ENCODE assay signal across 14 cellular contexts in the genomic region with DNA sequence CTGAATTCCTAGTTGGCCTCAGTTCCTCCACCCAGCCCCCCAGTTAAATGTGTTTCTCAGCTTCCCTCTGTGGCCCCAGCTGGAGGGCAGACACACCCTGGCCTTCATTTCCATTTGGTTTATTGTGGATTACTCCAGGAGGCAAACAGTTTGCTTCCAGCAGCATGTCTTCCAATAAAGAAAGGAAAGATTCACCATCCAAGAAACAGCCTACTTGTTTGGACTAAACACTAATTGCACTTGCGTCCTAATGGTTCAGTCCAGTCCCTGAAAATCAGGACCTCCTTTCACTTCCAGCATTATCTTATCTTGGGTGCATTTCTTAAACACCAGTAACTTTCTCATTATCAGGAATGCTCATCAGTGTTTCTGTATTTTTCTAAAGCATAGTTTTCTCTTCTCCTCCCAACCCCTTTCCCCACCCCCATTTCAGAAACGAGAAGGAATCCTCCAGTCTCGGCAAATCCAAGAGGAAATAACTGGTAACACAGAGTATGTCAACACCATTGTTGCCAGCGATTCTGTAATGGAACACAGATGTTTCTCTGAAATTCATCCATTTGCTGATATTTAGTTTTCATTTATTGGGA.
DNase-seq lines count a peak whose midpoint lies in the region; ATAC-seq and TF ChIP-seq lines count a peak whose summit lies in the region.
"Had no signal": no experiment of that assay in that cellular context is flagged by ENCODE, and none has a peak within 500 bp of the region (broad histone marks: within the 10 kb centered on the region; RNA-seq: fewer than 3 reads in every experiment).

No MANE protein-coding gene starts in this region.

- no peaks in the 10 kb centered on the region for H3K9me3 Mint-ChIP-seq in osteocyte (ENCODE audit: unreplicated experiment)
- H3K9me3 Mint-ChIP-seq in CD8-positive, alpha-beta memory T cell = no peaks in the 10 kb centered on the region
- H3K9me3 Mint-ChIP-seq: IgD-negative memory B cell had no signal

- peaks cover 35% of the 10 kb centered on the region for H3K36me3 Mint-ChIP-seq in osteocyte (ENCODE audit: unreplicated experiment)
- H3K36me3 Mint-ChIP-seq in CD8-positive, alpha-beta memory T cell = no peaks in the 10 kb centered on the region
- H3K36me3 Mint-ChIP-seq: IgD-negative memory B cell had no signal

- no peak overlapping the region for H3K27ac ChIP-seq in CD8-positive, alpha-beta memory T cell (ENCODE audit: low read depth, low read length)

- H3K4me1 Mint-ChIP-seq in osteocyte (ENCODE audit: unreplicated experiment) = peaks cover 37% of the 10 kb centered on the region
- no peaks in the 10 kb centered on the region for H3K4me1 Mint-ChIP-seq in CD8-positive, alpha-beta memory T cell

- no peaks in the 10 kb centered on the region for H3K4me1 ChIP-seq in CD8-positive, alpha-beta memory T cell (ENCODE audit: insufficient read depth, low read length)

- TF ChIP-seq CTCF in fibroblast of pulmonary artery (IDR thresholded peaks at IDR 0.05; ENCODE audit: low read length, missing control alignments) = no peak
- TF ChIP-seq CTCF in osteocyte (IDR thresholded peaks at IDR 0.05) = no peak
- TF ChIP-seq CTCF in omental fat pad (IDR thresholded peaks at IDR 0.05) = no peak

- H3K27me3 ChIP-seq in CD8-positive, alpha-beta memory T cell (ENCODE audit: insufficient read depth, low read length, poor library complexity, severe bottlenecking) = no peaks in the 10 kb centered on the region
- H3K27me3 ChIP-seq: ascending aorta had no signal

- ATAC-seq in omental fat pad (ENCODE audit: low FRiP score) (no peak), GM18511 (IDR thresholded peaks at IDR 0.05; ENCODE audit: unreplicated experiment) (no peak)

- peak overlapping the region; percentile 36 for H3K4me3 Mint-ChIP-seq in osteocyte (ENCODE audit: unreplicated experiment)
- no peak overlapping the region for H3K4me3 Mint-ChIP-seq in CD8-positive, alpha-beta memory T cell
- H3K4me3 Mint-ChIP-seq: IgD-negative memory B cell had no signal

- POLR2A ChIA-PET in CD8-positive, alpha-beta memory T cell (lab: Charles Lee) = no interaction called here

- H3K27ac Mint-ChIP-seq in osteocyte (ENCODE audit: unreplicated experiment) = peak overlapping the region; percentile 96
- peak overlapping the region in 1 of 8 donors; percentile 23 for H3K27ac Mint-ChIP-seq in CD8-positive, alpha-beta memory T cell
- H3K27ac Mint-ChIP-seq: IgD-negative memory B cell had no signal

- no peaks in the 10 kb centered on the region for H3K36me3 ChIP-seq in CD8-positive, alpha-beta memory T cell (ENCODE audit: insufficient read depth, low read length)

- H3K27me3 Mint-ChIP-seq in osteocyte (ENCODE audit: unreplicated experiment) = no peaks in the 10 kb centered on the region
- H3K27me3 Mint-ChIP-seq in CD8-positive, alpha-beta memory T cell = peaks cover 2 to 10% of the 10 kb centered on the region in 2 donors
- H3K27me3 Mint-ChIP-seq: IgD-negative memory B cell had no signal

- H3K4me3 ChIP-seq in fibroblast of pulmonary artery (replicated peaks; ENCODE audit: low read depth, low read length) = no peak overlapping the region
- no peak overlapping the region for H3K4me3 ChIP-seq in CD8-positive, alpha-beta memory T cell (ENCODE audit: low read length)
- H3K4me3 ChIP-seq: ascending aorta had no signal

- no peaks in the 10 kb centered on the region for H3K9me3 ChIP-seq in CD8-positive, alpha-beta memory T cell (ENCODE audit: low read length)
- H3K9me3 ChIP-seq: ascending aorta had no signal

- DNase-seq in AG08396 (ENCODE audit: low spot score) = peak; percentile 53
- DNase-seq in amniotic epithelial cell (ENCODE audit: low read depth) = peak; percentile 76
- DNase-seq in fibroblast of pulmonary artery (ENCODE audit: low read depth) = peak; percentile 85
- peak; percentile 21 for DNase-seq in osteocyte (ENCODE audit: extremely low spot score, unreplicated experiment)
- no peak for DNase-seq in CD8-positive, alpha-beta memory T cell
- DNase-seq in NCI-H526 treated with DMSO at 0.1 percent for 48 hours (lab: John Stamatoyannopoulos, UW) = no peak
- DNase-seq in omental fat pad (ENCODE audit: low spot score) = no peak
- DNase-seq: activated CD8-positive, alpha-beta memory T cell treated with anti-CD3 and anti-CD28 coated beads, Interleukin-2, amount 50 U/mL, for 4 hours; AML-193; midbrain; NCI-H1930 had no signal

- CTCF ChIA-PET in CD8-positive, alpha-beta memory T cell (lab: Charles Lee) = no interaction called here

Comparison
In these comparisons a context has a peak if more than half of its experiments do, and no peak if none do; other contexts are left out.
1. DNase-seq: peak in AG08396 (single experiment), amniotic epithelial cell (single experiment), fibroblast of pulmonary artery (single experiment) and osteocyte (single experiment); none in CD8-positive, alpha-beta memory T cell (0 of 5), NCI-H526 treated with DMSO at 0.1 percent for 48 hours (single experiment) and omental fat pad (single experiment).